In genomic region chr3:125585595-125586223, GRCh38 we compare ENCODE assay signal across 8 cellular contexts. TPM values are rescaled to one million over a fixed set of nuclear protein-coding genes. Genes with fewer than 3 reads are reported as not detected.
DNase-seq lines count a peak whose midpoint lies in the region; ATAC-seq, FAIRE-seq and TF ChIP-seq lines count a peak whose summit lies in the region.

No MANE protein-coding gene starts in this region.

- H3K27me3 ChIP-seq in endothelial cell of umbilical vein (ENCODE audit: control insufficient read depth in 2 of 2, insufficient read depth in 2 of 2, low read length in 2 of 2) (no peaks in the 10 kb centered on the region), transverse colon (no peaks in the 10 kb centered on the region)

- FAIRE-seq in endothelial cell of umbilical vein (lab: Jason Lieb, UNC): peak; percentile 63

- H3K4me1 Mint-ChIP-seq in activated B cell treated with CpG ODN at 0.5 μM for 24 hours: peaks cover 34% of the 10 kb centered on the region

- no peak for TF ChIP-seq EP300 in transverse colon (IDR thresholded peaks at IDR 0.05; ENCODE audit: low read depth)

- H3K4me3 ChIP-seq in AG10803 (ENCODE audit: low read length): no peak overlapping the region
- no peak overlapping the region for H3K4me3 ChIP-seq in endothelial cell of umbilical vein (replicated peaks in 1 of 3; ENCODE audit: insufficient read depth in 1 of 3, low read depth in 1 of 3, low read length in 3 of 3)
- no peak overlapping the region for H3K4me3 ChIP-seq in transverse colon

- BruUV-seq in endothelial cell of umbilical vein (replicated peaks; lab: Mats Ljungman, UMichigan): no TSS peak

- H3K9me3 ChIP-seq in endothelial cell of umbilical vein (replicated peaks; ENCODE audit: control insufficient read depth, insufficient read depth, low read length) (no peaks in the 10 kb centered on the region), transverse colon (no peaks in the 10 kb centered on the region)

- no peaks in the 10 kb centered on the region for H3K9me3 Mint-ChIP-seq in activated B cell treated with CpG ODN at 0.5 μM for 24 hours

- H3K4me1 ChIP-seq in endothelial cell of umbilical vein (ENCODE audit: control insufficient read depth, extremely low read depth, insufficient read depth, low read length) (no peaks in the 10 kb centered on the region), transverse colon (peaks cover 0 to 41% (median 8%) of the 10 kb centered on the region in 4 donors)

- no peaks in the 10 kb centered on the region for H3K9me1 ChIP-seq in endothelial cell of umbilical vein (replicated peaks; ENCODE audit: control insufficient read depth, extremely low read depth, insufficient read depth, low read length)

- peaks cover 7% of the 10 kb centered on the region for H3K79me2 ChIP-seq in endothelial cell of umbilical vein (ENCODE audit: control insufficient read depth, insufficient read depth, low read length)

- no peak overlapping the region for H3K27ac ChIP-seq in endothelial cell of umbilical vein (ENCODE audit: insufficient read depth, low read depth, low read length)
- H3K27ac ChIP-seq in transverse colon: no peak overlapping the region

- CTCF ChIA-PET in activated B cell treated with CpG ODN at 0.5 μM for 24 hours (lab: Charles Lee) (interaction anchor here (1.1 to 3.1 kb wide), 6 partner anchors 9 to 825 kb away, joined by 4 to 21 read pairs (median 10); partner anchors contain the start of genes OSBPL11 and SNX4), endothelial cell of umbilical vein (lab: Charles Lee) (interaction anchor here (0.6 to 3.3 kb wide), 28 partner anchors 8 to 1021 kb away, joined by 3 to 21 read pairs (median 3); partner anchors contain the start of genes MUC13 and SNX4)

- in situ Hi-C loops in GM13976 (cut with MboI; ENCODE audit: low sequenced_read_pairs, unreplicated experiment): loop anchor here (25.0 kb wide), 1 partner anchor 823 kb away; no protein-coding TSS in a partner anchor
- in situ Hi-C loops in transverse colon (cut with MboI; ENCODE audit: low pct_ligation_motif_present in 1 of 4, low pct_unique_long_range_greater_than_20kb in 1 of 4, low sequenced_read_pairs in 3 of 4): no loop called here

- no peaks in the 10 kb centered on the region for H4K20me1 ChIP-seq in endothelial cell of umbilical vein (replicated peaks; ENCODE audit: control insufficient read depth, extremely low read depth, insufficient read depth, low read length)

- dilution Hi-C loops in endothelial cell of umbilical vein (cut with MboI; ENCODE audit: extremely low pct_ligation_motif_present, low sequenced_read_pairs): no loop called here

- 4 to 13% methylated on average over 1 of the region's 1 CpG for WGBS in transverse colon (ENCODE audit: low coverage in 1 of 2), 2 donors

- POLR2A ChIA-PET in activated B cell treated with CpG ODN at 0.5 μM for 24 hours (lab: Charles Lee) (interaction anchor here (1.3 kb wide), 2 partner anchors 8 to 10 kb away, joined by 4 to 23 read pairs; partner anchors contain the start of gene OSBPL11), endothelial cell of umbilical vein (lab: Charles Lee) (interaction anchor here (0.5 to 0.7 kb wide), 2 partner anchors 10 to 114 kb away, joined by 4 read pairs; partner anchors contain the start of gene OSBPL11)

- H3K27ac Mint-ChIP-seq in activated B cell treated with CpG ODN at 0.5 μM for 24 hours: no peak overlapping the region

- peaks cover 20% of the 10 kb centered on the region for H3K36me3 Mint-ChIP-seq in activated B cell treated with CpG ODN at 0.5 μM for 24 hours (ENCODE audit: low read depth)

- no peaks in the 10 kb centered on the region for H3K27me3 Mint-ChIP-seq in activated B cell treated with CpG ODN at 0.5 μM for 24 hours

- intact Hi-C loops in activated B cell treated with CpG ODN at 0.5 μM for 24 hours (cut with micrococcal nuclease) (loop anchor here (1.0 to 5.0 kb wide), 4 partner anchors 147 to 824 kb away; no protein-coding TSS in a partner anchor), endothelial cell of umbilical vein (cut with micrococcal nuclease) (loop anchor here (1.0 to 10.0 kb wide), 5 partner anchors 91 to 657 kb away; partner anchors contain the start of gene SLC12A8), transverse colon (cut with DNase I; ENCODE audit: low total_unique reads) (no loop called here)

- ATAC-seq in activated B cell treated with CpG ODN at 0.5 μM for 24 hours (ENCODE audit: low read depth): no peak
- ATAC-seq in activated CD4-positive, CD25-positive, alpha-beta regulatory T cell treated with anti-CD3 and anti-CD28 coated beads, Interleukin-2, amount 50 U/mL, for 24 hours: no peak

- TF ChIP-seq POLR2A in endothelial cell of umbilical vein (IDR thresholded peaks at IDR 0.05; ENCODE audit: low read depth, low read length) (no peak), transverse colon (IDR thresholded peaks at IDR 0.05) (no peak)

- H3K9ac ChIP-seq in endothelial cell of umbilical vein (replicated peaks; ENCODE audit: extremely low read depth, insufficient read depth, low read length): no peak overlapping the region

- DNase-seq in AG10803 (ENCODE audit: low read depth) (peak; percentile 75), GM13976 (ENCODE audit: low spot score) (peak; percentile 49), NCI-H2107 (lab: John Stamatoyannopoulos, UW) (peak; percentile 37), activated B cell treated with CpG ODN at 0.5 μM for 24 hours (no peak), endothelial cell of umbilical vein (ENCODE audit: low read depth, low spot score) (peak; percentile 78), midbrain (lab: John Stamatoyannopoulos, UW) (peak; percentile 71), transverse colon (peak; percentile 67)

- H3K36me3 ChIP-seq in endothelial cell of umbilical vein (ENCODE audit: control insufficient read depth in 2 of 2, extremely low read depth in 1 of 2, insufficient read depth in 2 of 2, low read length in 2 of 2): no peaks in the 10 kb centered on the region
- H3K36me3 ChIP-seq in transverse colon: peaks cover 0 to 9% (median 0%) of the 10 kb centered on the region in 4 donors

- no peak overlapping the region for H3K4me2 ChIP-seq in endothelial cell of umbilical vein (ENCODE audit: insufficient read depth, low read length)

- no peak overlapping the region for H3K4me3 Mint-ChIP-seq in activated B cell treated with CpG ODN at 0.5 μM for 24 hours

- H2AFZ ChIP-seq in endothelial cell of umbilical vein (ENCODE audit: low read depth, low read length): no peak overlapping the region

- TF ChIP-seq CTCF in AG10803 (conservative IDR thresholded peaks at IDR 0.05; ENCODE audit: low read length) (peak; percentile 97), GM13976 (IDR thresholded peaks at IDR 0.05; ENCODE audit: borderline replicate concordance, control extremely low read depth, extremely low read depth, insufficient read depth, missing control alignments) (peak; percentile 82), activated B cell treated with CpG ODN at 0.5 μM for 24 hours (IDR thresholded peaks at IDR 0.05) (peak; percentile 59), endothelial cell of umbilical vein (IDR thresholded peaks at IDR 0.05; ENCODE audit: extremely low read depth in 1 of 2, insufficient read depth in 1 of 2, low read depth in 1 of 2, low read length in 2 of 2) (peak; percentile 79 to 81), transverse colon (IDR thresholded peaks at IDR 0.05) (peak; percentile 78 to 87 (median 85))

TF ChIP-seq in endothelial cell of umbilical vein, 7 proteins besides CTCF, POLR2A, EP300 and RAD21:
- TF ChIP-seq FOS (IDR thresholded peaks at IDR 0.05; ENCODE audit: borderline replicate concordance, insufficient read depth, low read length) (no peak), EZH2 (IDR thresholded peaks at IDR 0.05; ENCODE audit: borderline replicate concordance, low read depth, low read length, severe bottlenecking) (no peak), MYC (IDR thresholded peaks at IDR 0.05; ENCODE audit: low read depth, low read length) (no peak), JUN (IDR thresholded peaks at IDR 0.05; ENCODE audit: borderline replicate concordance, insufficient read depth, insufficient read length, low read depth) (no peak), GATA2 (IDR thresholded peaks at IDR 0.05; ENCODE audit: insufficient read depth, insufficient read length, low read depth, low read length) (no peak), MAX (IDR thresholded peaks at IDR 0.05; ENCODE audit: insufficient read depth, insufficient read length) (no peak)
TF ChIP-seq in endothelial cell of umbilical vein: peak in this region for 0.

RNA-seq across cellular contexts. Expression of gene OSBPL11, which starts 9.6 kb away (rescaled TPM):
- total RNA-seq in activated B cell treated with CpG ODN at 0.5 μM for 24 hours (15.8 and 17.5 TPM in 2 replicates), endothelial cell of umbilical vein (14.2 and 14.4 TPM in 2 replicates), transverse colon (10 to 100 TPM in 2 of 4 donors, 1 to 10 TPM in 2; 1.6 to 19.0 (median 9.1) TPM)
- 3.1 and 4.0 TPM in 2 replicates for polyA plus RNA-seq in endothelial cell of umbilical vein
- 5.7 and 5.9 TPM in 2 replicates for polyA plus RNA-seq in endothelial cell of umbilical vein (2011; cell fraction: cytosol; rRNA removed)
- polyA plus RNA-seq in endothelial cell of umbilical vein (2011; cell fraction: nucleus; rRNA removed): 4.9 and 6.3 TPM in 2 replicates
- polyA plus RNA-seq in endothelial cell of umbilical vein (2012): 8.6 and 13.2 TPM in 2 replicates
- polyA minus RNA-seq in endothelial cell of umbilical vein: 11.7 and 12.0 TPM in 2 replicates
- 8.3 TPM for polyA minus RNA-seq in endothelial cell of umbilical vein (2011; cell fraction: cytosol; rRNA and poly(A)+ RNA removed)
- polyA minus RNA-seq in endothelial cell of umbilical vein (2011; cell fraction: nucleus; rRNA and poly(A)+ RNA removed): 4.5 and 7.4 TPM in 2 replicates
